Comparison of ENCODE assay signal across 9 cellular contexts in genomic region chr1:10107985-10108663, GRCh38.
A peak's percentile ranks its signal among the peaks of the same experiment; 100 is the strongest.
DNase-seq lines count a peak whose midpoint lies in the region; ATAC-seq, FAIRE-seq and TF ChIP-seq lines count a peak whose summit lies in the region.
"Had no signal": no experiment of that assay in that cellular context is flagged by ENCODE, and none has a peak within 500 bp of the region (broad histone marks: within the 10 kb centered on the region; RNA-seq: fewer than 3 reads in every experiment).

No MANE protein-coding gene starts in this region.

- intact Hi-C loops in left lung (cut with DNase I) (no loop called here), HepG2 (cut with micrococcal nuclease; ENCODE audit: unreplicated experiment) (no loop called here)

- H2AFZ ChIP-seq in HepG2 (ENCODE audit: low read length): no peak overlapping the region

- H3K27me3 Mint-ChIP-seq in type B pancreatic cell: no peaks in the 10 kb centered on the region

- H3K36me3 Mint-ChIP-seq in type B pancreatic cell: peaks cover 42% of the 10 kb centered on the region

- no peak for TF ChIP-seq POLR2A in HepG2 (IDR thresholded peaks at IDR 0.05; ENCODE audit: insufficient read depth in 1 of 2, low read depth in 2 of 2, low read length in 2 of 2)

- H4K20me1 ChIP-seq in HepG2 (ENCODE audit: insufficient read depth, low read length): no peaks in the 10 kb centered on the region

- 95% methylated on average over 10 of the region's 10 CpGs for WGBS in HepG2 (ENCODE audit: low lambda C conversion rate)

- H3K27ac Mint-ChIP-seq in type B pancreatic cell: peak overlapping the region; percentile 38

- H3K4me2 ChIP-seq in HepG2 (ENCODE audit: low read depth, low read length): no peak overlapping the region

- peaks cover 7 to 12% of the 10 kb centered on the region in 2 donors for H3K4me1 ChIP-seq in left lung
- H3K4me1 ChIP-seq in HepG2 (ENCODE audit: insufficient read depth, low read length): no peaks in the 10 kb centered on the region

- no peak for FAIRE-seq in HepG2 (lab: Jason Lieb, UNC)

- no peak for TF ChIP-seq RAD21 in HepG2 (CRISPR knock-in tag; IDR thresholded peaks at IDR 0.05)

- H3K79me2 ChIP-seq in HepG2 (ENCODE audit: insufficient read depth, low read length): no peaks in the 10 kb centered on the region

- H3K4me1 Mint-ChIP-seq in type B pancreatic cell (ENCODE audit: unreplicated experiment): peaks cover 13% of the 10 kb centered on the region

- POLR2A ChIA-PET in HepG2 (lab: Yijun Ruan, JAX): no interaction called here

- no peaks in the 10 kb centered on the region for H3K9me3 ChIP-seq in left lung
- H3K9me3 ChIP-seq in HepG2 (ENCODE audit: low read length): no peaks in the 10 kb centered on the region

- no peak overlapping the region for H3K9ac ChIP-seq in HepG2 (ENCODE audit: insufficient read depth, low read depth, low read length)

- BruUV-seq in HepG2 (replicated peaks; lab: Mats Ljungman, UMichigan): no TSS peak

- no peaks in the 10 kb centered on the region for H3K27me3 ChIP-seq in left lung
- H3K27me3 ChIP-seq in HepG2 (ENCODE audit: control insufficient read depth in 1 of 2, insufficient read depth in 2 of 2, low read length in 2 of 2): no peaks in the 10 kb centered on the region

- TF ChIP-seq EP300 in HepG2 (IDR thresholded peaks at IDR 0.05; ENCODE audit: low read depth in 2 of 2, low read length in 2 of 2): no peak
- TF ChIP-seq EP300 in HepG2 (CRISPR knock-in tag; IDR thresholded peaks at IDR 0.05; ENCODE audit: borderline replicate concordance): no peak

- no peak for TF ChIP-seq CTCF in left lung (IDR thresholded peaks at IDR 0.05)
- no peak for TF ChIP-seq CTCF in type B pancreatic cell (conservative IDR thresholded peaks at IDR 0.05)
- no peak for TF ChIP-seq CTCF in HepG2 (CRISPR knock-in tag; IDR thresholded peaks at IDR 0.05)

- H3K36me3 ChIP-seq in left lung: peaks cover 0 to 53% of the 10 kb centered on the region in 2 donors
- peaks cover 24 to 72% of the 10 kb centered on the region in 2 experiments for H3K36me3 ChIP-seq in HepG2 (replicated peaks in 1 of 2; ENCODE audit: control insufficient read depth in 1 of 2, insufficient read depth in 2 of 2, low read length in 2 of 2)

- no peak overlapping the region for H3K4me3 Mint-ChIP-seq in type B pancreatic cell

- no peak overlapping the region for H3K4me3 ChIP-seq in left lung
- no peak overlapping the region for H3K4me3 ChIP-seq in HepG2 (replicated peaks in 1 of 3; ENCODE audit: insufficient read depth in 1 of 3, low read depth in 2 of 3, low read length in 3 of 3)

- H3K9me3 Mint-ChIP-seq in type B pancreatic cell: no peaks in the 10 kb centered on the region

- DNase-seq in HT1080 (ENCODE audit: low read depth): peak; percentile 98
- DNase-seq in cerebellum (ENCODE audit: low spot score): peak; percentile 38
- DNase-seq in left lung: no peak
- no peak for DNase-seq in type B pancreatic cell (ENCODE audit: extremely low spot score, unreplicated experiment)
- no peak for DNase-seq in NCI-H1105 (lab: John Stamatoyannopoulos, UW)
- no peak for DNase-seq in NCI-H748 treated with DMSO at 0.1 percent for 48 hours (lab: John Stamatoyannopoulos, UW)
- DNase-seq in HepG2 (ENCODE audit: low spot score): no peak
- DNase-seq: activated naive CD4-positive, alpha-beta T cell treated with anti-CD3 and anti-CD28 coated beads, Interleukin-2, amount 50 U/mL, for 16 hours had no signal

- CTCF ChIA-PET in HepG2 (lab: Yijun Ruan, JAX; ENCODE audit: low intra/inter-chr PET ratio, low total read pairs): no interaction called here

- H3K27ac ChIP-seq in left lung (peak overlapping the region in 1 of 2 donors; percentile 65), HepG2 (ENCODE audit: extremely low read length, insufficient read depth, low read length) (no peak overlapping the region)

- ATAC-seq in left lung: peak; percentile 91
- ATAC-seq in GM18511 (IDR thresholded peaks at IDR 0.05; ENCODE audit: unreplicated experiment): no peak
- no peak for ATAC-seq in HepG2

- in situ Hi-C loops in HepG2 (cut with HindIII; ENCODE audit: extremely low pct_ligation_motif_present, low pct_unique_long_range_greater_than_20kb): no loop called here

TF ChIP-seq in HepG2, 621 proteins besides CTCF, POLR2A, EP300 and RAD21:
- TF ChIP-seq CC2D1A (CRISPR knock-in tag; IDR thresholded peaks at IDR 0.05) (no peak), FOXK1 (CRISPR knock-in tag; IDR thresholded peaks at IDR 0.05; ENCODE audit: borderline replicate concordance, low read depth) (no peak), ZNF256 (CRISPR knock-in tag; conservative IDR thresholded peaks at IDR 0.05) (no peak), NPAS2 (CRISPR knock-in tag; IDR thresholded peaks at IDR 0.05; ENCODE audit: borderline replicate concordance) (no peak), EEA1 (CRISPR knock-in tag; IDR thresholded peaks at IDR 0.05; ENCODE audit: borderline replicate concordance) (no peak), KAT7 (CRISPR knock-in tag; IDR thresholded peaks at IDR 0.05; ENCODE audit: borderline replicate concordance) (no peak)

Comparison
In these comparisons a context has a peak if more than half of its experiments do, and no peak if none do; other contexts are left out.
1. DNase-seq: peak in HT1080 (single experiment) and cerebellum (single experiment); none in left lung (0 of 2), type B pancreatic cell (single experiment), NCI-H1105 (single experiment), NCI-H748 treated with DMSO at 0.1 percent for 48 hours (single experiment) and HepG2 (single experiment).